ENCODE assay signal across 1 cellular context in the genomic region with DNA sequence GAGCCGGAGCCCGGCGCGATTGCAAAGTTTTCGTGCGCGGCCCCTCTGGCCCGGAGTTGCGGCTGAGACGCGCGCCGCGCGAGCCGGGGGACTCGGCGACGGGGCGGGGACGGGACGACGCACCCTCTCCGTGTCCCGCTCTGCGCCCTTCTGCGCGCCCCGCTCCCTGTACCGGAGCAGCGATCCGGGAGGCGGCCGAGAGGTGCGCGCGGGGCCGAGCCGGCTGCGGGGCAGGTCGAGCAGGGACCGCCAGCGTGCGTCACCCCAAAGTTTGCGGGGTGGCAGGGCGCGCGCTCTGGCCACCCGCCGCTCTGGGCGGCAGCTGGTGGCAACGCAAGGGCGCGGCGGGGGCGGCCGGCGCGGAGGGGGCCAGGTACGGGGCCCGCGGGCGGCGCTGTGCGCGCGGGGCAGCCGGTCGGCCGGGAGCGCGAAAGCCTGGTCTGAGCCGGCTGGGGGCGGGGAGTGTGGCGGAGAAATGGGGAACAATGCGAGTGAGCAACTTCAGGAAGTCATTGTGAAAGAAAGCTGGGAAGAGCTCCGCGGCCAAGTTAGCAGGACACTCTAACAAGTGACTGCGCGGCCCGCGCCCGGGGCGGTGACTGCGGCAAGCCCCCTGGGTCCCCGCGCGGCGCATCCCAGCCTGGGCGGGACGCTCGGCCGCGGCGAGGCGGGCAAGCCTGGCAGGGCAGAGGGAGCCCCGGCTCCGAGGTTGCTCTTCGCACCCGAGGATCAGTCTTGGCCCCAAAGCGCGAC.
TF ChIP-seq lines count a peak whose summit lies in the region.

A gene (plus strand): TSS at position 559 of the 753 bp plus-strand sequence. CDS start 14,346 bp downstream, outside the sequence.

TF ChIP-seq in HepG2, 621 proteins besides CTCF, POLR2A, EP300 and RAD21 (continued from another document):
- TF ChIP-seq, protein P1, sequence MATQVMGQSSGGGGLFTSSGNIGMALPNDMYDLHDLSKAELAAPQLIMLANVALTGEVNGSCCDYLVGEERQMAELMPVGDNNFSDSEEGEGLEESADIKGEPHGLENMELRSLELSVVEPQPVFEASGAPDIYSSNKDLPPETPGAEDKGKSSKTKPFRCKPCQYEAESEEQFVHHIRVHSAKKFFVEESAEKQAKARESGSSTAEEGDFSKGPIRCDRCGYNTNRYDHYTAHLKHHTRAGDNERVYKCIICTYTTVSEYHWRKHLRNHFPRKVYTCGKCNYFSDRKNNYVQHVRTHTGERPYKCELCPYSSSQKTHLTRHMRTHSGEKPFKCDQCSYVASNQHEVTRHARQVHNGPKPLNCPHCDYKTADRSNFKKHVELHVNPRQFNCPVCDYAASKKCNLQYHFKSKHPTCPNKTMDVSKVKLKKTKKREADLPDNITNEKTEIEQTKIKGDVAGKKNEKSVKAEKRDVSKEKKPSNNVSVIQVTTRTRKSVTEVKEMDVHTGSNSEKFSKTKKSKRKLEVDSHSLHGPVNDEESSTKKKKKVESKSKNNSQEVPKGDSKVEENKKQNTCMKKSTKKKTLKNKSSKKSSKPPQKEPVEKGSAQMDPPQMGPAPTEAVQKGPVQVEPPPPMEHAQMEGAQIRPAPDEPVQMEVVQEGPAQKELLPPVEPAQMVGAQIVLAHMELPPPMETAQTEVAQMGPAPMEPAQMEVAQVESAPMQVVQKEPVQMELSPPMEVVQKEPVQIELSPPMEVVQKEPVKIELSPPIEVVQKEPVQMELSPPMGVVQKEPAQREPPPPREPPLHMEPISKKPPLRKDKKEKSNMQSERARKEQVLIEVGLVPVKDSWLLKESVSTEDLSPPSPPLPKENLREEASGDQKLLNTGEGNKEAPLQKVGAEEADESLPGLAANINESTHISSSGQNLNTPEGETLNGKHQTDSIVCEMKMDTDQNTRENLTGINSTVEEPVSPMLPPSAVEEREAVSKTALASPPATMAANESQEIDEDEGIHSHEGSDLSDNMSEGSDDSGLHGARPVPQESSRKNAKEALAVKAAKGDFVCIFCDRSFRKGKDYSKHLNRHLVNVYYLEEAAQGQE (IDR thresholded peaks at IDR 0.05; ENCODE audit: borderline replicate concordance in 1 of 2, low read depth in 1 of 2, low read length in 2 of 2) = no peak
